In the genomic region with DNA sequence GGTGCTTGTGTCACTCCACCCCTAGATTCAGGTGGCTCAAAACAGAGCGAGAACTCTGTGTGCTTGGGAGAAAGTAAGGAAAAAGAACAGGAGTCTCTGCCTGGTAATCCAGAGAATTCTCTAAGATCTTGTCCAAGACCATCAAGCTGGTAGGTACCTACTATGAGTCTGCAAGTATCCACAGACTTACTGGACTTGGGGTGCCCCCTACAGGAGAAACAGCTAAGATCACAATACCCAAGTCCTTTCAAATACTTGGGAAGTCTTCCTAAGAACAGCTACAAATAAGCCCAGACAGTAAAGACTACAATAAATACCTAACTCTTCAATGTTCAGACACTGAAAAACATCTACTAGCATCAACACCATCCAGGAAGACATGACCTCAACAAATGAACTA, we compare ENCODE assay signal across 1 cellular context.
TF ChIP-seq lines count a peak whose summit lies in the region.

No MANE protein-coding gene starts in this region.

TF ChIP-seq in H1, 55 proteins besides CTCF, POLR2A, EP300 and RAD21 (continued from another document):
- TF ChIP-seq SUZ12 (IDR thresholded peaks at IDR 0.05; ENCODE audit: low read length), result no peak
